13 cellular contexts compared by ENCODE assay signal in genomic region chr14:67719385-67719784, GRCh38. TPM values are rescaled to one million over a fixed set of nuclear protein-coding genes. Genes with fewer than 3 reads are reported as not detected.
"Had no signal": no experiment of that assay in that cellular context is flagged by ENCODE, and none has a peak within 500 bp of the region (broad histone marks: within the 10 kb centered on the region; RNA-seq: fewer than 3 reads in every experiment).

No MANE protein-coding gene starts in this region.

RNA-seq across cellular contexts. Expression of gene RDH12, which starts 17.7 kb away (rescaled TPM):
- total RNA-seq: activated naive CD4-positive, alpha-beta T cell treated with anti-CD3 and anti-CD28 coated beads for 36 hours; activated naive CD4-positive, alpha-beta T cell treated with anti-CD3 and anti-CD28 coated beads, Interleukin-2, amount 50 U/mL, for 72 hours; activated naive CD8-positive, alpha-beta T cell treated with anti-CD3 and anti-CD28 coated beads for 36 hours; activated naive CD8-positive, alpha-beta T cell treated with anti-CD3 and anti-CD28 coated beads, Interleukin-2, amount 10 ng/mL, durations not matched to agents 7 days and 5 days; activated T-cell treated with anti-CD3 and anti-CD28 coated beads, Interleukin-2, amount 50 U/mL, for 72 hours; activated T-helper 1 cell treated with anti-CD3 and anti-CD28 coated beads, Interleukin-12 subunit alpha, Interleukin-12 subunit beta, Interleukin-2, Interleukin-4 antibody, amounts not matched to agents 30 ng/mL and 10 ng/mL and 1 ng/mL, durations not matched to agents 14 hours and 24 hours and 36 hours; activated T-helper 17 cell treated with anti-CD3 and anti-CD28 coated beads, Interleukin-2, amount 50 U/mL, for 72 hours; activated T-helper 2 cell treated with anti-CD3 and anti-CD28 coated beads, Interferon-gamma antibody, Interleukin-2, Interleukin-4, amounts not matched to agents 10 μg/mL and 5 μg/mL and 100 μg/mL, durations not matched to agents 14 hours and 24 hours and 36 hours; aorta; ascending aorta; breast epithelium; cardiac septum; chondrocyte had no signal
